29 cellular contexts compared by ENCODE assay signal in the genomic region with DNA sequence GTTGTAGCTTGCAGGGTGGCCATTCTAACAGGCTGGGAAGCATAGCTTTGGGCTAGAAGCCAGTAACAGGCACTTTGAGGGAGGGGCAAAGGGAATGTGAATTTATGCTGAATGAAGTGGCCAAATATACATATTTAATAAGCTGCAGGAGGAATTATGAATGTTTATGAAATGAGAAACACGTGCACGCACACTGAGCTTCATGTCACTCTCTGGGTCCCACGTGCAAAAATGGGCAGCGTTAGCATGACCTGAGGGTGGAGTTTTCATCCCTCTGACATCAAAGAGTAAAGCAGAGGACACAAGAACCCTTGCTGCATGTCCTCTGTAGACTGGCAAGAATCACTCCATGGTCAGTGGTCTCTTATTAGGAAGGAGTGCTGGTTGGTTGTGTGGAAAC.
"Had no signal": no experiment of that assay in that cellular context is flagged by ENCODE, and none has a peak within 500 bp of the region (broad histone marks: within the 10 kb centered on the region; RNA-seq: fewer than 3 reads in every experiment).

No MANE protein-coding gene starts in this region.

- DNase-seq: stimulated activated CD4-positive, alpha-beta T cell treated with anti-CD3 and anti-CD28 coated beads, Interleukin-2, amount 100 ng/mL, for 48 hours; stimulated activated CD4-positive, alpha-beta T cell treated with anti-CD3 and anti-CD28 coated beads, Interleukin-4, amount 100 ng/mL, for 1 hour; stimulated activated CD4-positive, alpha-beta T cell treated with anti-CD3 and anti-CD28 coated beads, Interleukin-4, amount 100 ng/mL, for 24 hours; stimulated activated CD4-positive, alpha-beta T cell treated with anti-CD3 and anti-CD28 coated beads, Interleukin-4, amount 100 ng/mL, for 4 hours; stimulated activated CD8-positive, alpha-beta memory T cell treated with anti-CD3 and anti-CD28 coated beads, Interleukin-4, amount 100 ng/mL, for 48 hours; stimulated activated naive B cell treated with anti-CD40 and anti-IgM and Interleukin-4, amounts not matched to agents 10 μg/mL and 1 μg/mL and 100 μg/mL, for 72 hours; stimulated activated naive CD4-positive, alpha-beta T cell; stimulated activated naive CD4-positive, alpha-beta T cell treated with Interleukin-2 at 50 U/mL for 16 hours; stimulated activated naive CD8-positive, alpha-beta T cell treated with anti-CD3 and anti-CD28 coated beads, Interleukin-15, amount 100 ng/mL, for 72 hours; stimulated activated naive CD8-positive, alpha-beta T cell treated with anti-CD3 and anti-CD28 coated beads, Interleukin-15, Interleukin-2, amounts not matched to agents 100 U/mL and 50 U/mL, for 24 hours; stomach; substantia nigra; testis; thyroid gland; tibial artery; transverse colon; trophoblast cell; upper lobe of left lung; upper lobe of right lung; uterus had no signal

- FAIRE-seq: urothelium cell line had no signal

- H3K27ac Mint-ChIP-seq: stimulated activated effector memory CD8-positive, alpha-beta T cell treated with anti-CD3 and anti-CD28 coated beads, Interleukin-12 subunit alpha, Interleukin-12 subunit beta, amount 100 ng/mL, for 72 hours; stimulated activated memory B cell treated with anti-CD40 and anti-IgM and Interleukin-4, amounts not matched to agents 10 μg/mL and 1 μg/mL and 100 μg/mL, for 72 hours; stimulated activated naive B cell treated with anti-CD40 and anti-IgM and Interleukin-4, amounts not matched to agents 10 μg/mL and 1 μg/mL and 100 μg/mL, for 72 hours; stimulated activated naive CD8-positive, alpha-beta T cell treated with anti-CD3 and anti-CD28 coated beads, Interleukin-15, amount 100 ng/mL, for 72 hours; stimulated activated naive CD8-positive, alpha-beta T cell treated with anti-CD3 and anti-CD28 coated beads, Interleukin-15, Interleukin-2, amounts not matched to agents 100 ng/mL and 50 ng/mL, for 24 hours; type B pancreatic cell had no signal

- H3K27ac ChIP-seq: stomach, suprapubic skin, testis, thoracic aorta, thyroid gland, tibial artery, tibial nerve, transverse colon, upper lobe of left lung, upper lobe of right lung, uterus, vagina had no signal

- H3K9me3 ChIP-seq: stomach, suprapubic skin, testis, thoracic aorta, thyroid gland, tibial artery, tibial nerve, transverse colon, upper lobe of left lung, upper lobe of right lung, uterus, vagina had no signal

- H3K27me3 Mint-ChIP-seq: stimulated activated memory B cell treated with anti-CD40 and anti-IgM and Interleukin-4, amounts not matched to agents 10 μg/mL and 1 μg/mL and 100 μg/mL, for 72 hours; stimulated activated naive CD8-positive, alpha-beta T cell treated with anti-CD3 and anti-CD28 coated beads, Interleukin-15, amount 100 ng/mL, for 72 hours; type B pancreatic cell had no signal

- H3K4me1 ChIP-seq: stomach, suprapubic skin, testis, thyroid gland, tibial artery, transverse colon, upper lobe of left lung, upper lobe of right lung, uterus, vagina had no signal

- H3K36me3 Mint-ChIP-seq: stimulated activated effector memory CD8-positive, alpha-beta T cell treated with anti-CD3 and anti-CD28 coated beads, Interleukin-12 subunit alpha, Interleukin-12 subunit beta, amount 100 ng/mL, for 72 hours; stimulated activated memory B cell treated with anti-CD40 and anti-IgM and Interleukin-4, amounts not matched to agents 10 μg/mL and 1 μg/mL and 100 μg/mL, for 72 hours; stimulated activated naive B cell treated with anti-CD40 and anti-IgM and Interleukin-4, amounts not matched to agents 10 μg/mL and 1 μg/mL and 100 μg/mL, for 72 hours; type B pancreatic cell had no signal

- H3K4me3 ChIP-seq: stomach, suprapubic skin, testis, thoracic aorta, thyroid gland, tibial artery, tibial nerve, transverse colon, upper lobe of left lung, upper lobe of right lung, uterus, vagina had no signal

- ATAC-seq: stimulated activated effector memory CD8-positive, alpha-beta T cell treated with anti-CD3 and anti-CD28 coated beads, Interleukin-12 subunit alpha, Interleukin-12 subunit beta, amount 100 ng/mL, for 72 hours; stimulated activated memory B cell treated with anti-CD40 and anti-IgM and Interleukin-4, amounts not matched to agents 10 μg/mL and 1 μg/mL and 100 μg/mL, for 72 hours; stimulated activated naive B cell treated with anti-CD40 and anti-IgM and Interleukin-4, amounts not matched to agents 10 μg/mL and 1 μg/mL and 100 μg/mL, for 72 hours; stimulated activated naive CD8-positive, alpha-beta T cell treated with anti-CD3 and anti-CD28 coated beads, Interleukin-15, amount 100 ng/mL, for 72 hours; stimulated activated naive CD8-positive, alpha-beta T cell treated with anti-CD3 and anti-CD28 coated beads, Interleukin-15, Interleukin-2, amounts not matched to agents 100 U/mL and 50 U/mL, for 24 hours; upper lobe of right lung had no signal

- H3K36me3 ChIP-seq: stomach, suprapubic skin, thoracic aorta, thyroid gland, tibial artery, tibial nerve, transverse colon, upper lobe of left lung, upper lobe of right lung, uterus, vagina had no signal

- H3K27me3 ChIP-seq: stomach, suprapubic skin, testis, thyroid gland, tibial artery, tibial nerve, transverse colon, upper lobe of left lung, upper lobe of right lung, uterus, vagina had no signal

- H3K4me3 Mint-ChIP-seq: stimulated activated effector memory CD8-positive, alpha-beta T cell treated with anti-CD3 and anti-CD28 coated beads, Interleukin-12 subunit alpha, Interleukin-12 subunit beta, amount 100 ng/mL, for 72 hours; stimulated activated memory B cell treated with anti-CD40 and anti-IgM and Interleukin-4, amounts not matched to agents 10 μg/mL and 1 μg/mL and 100 μg/mL, for 72 hours; stimulated activated naive B cell treated with anti-CD40 and anti-IgM and Interleukin-4, amounts not matched to agents 10 μg/mL and 1 μg/mL and 100 μg/mL, for 72 hours; stimulated activated naive CD8-positive, alpha-beta T cell treated with anti-CD3 and anti-CD28 coated beads, Interleukin-15, amount 100 ng/mL, for 72 hours; stimulated activated naive CD8-positive, alpha-beta T cell treated with anti-CD3 and anti-CD28 coated beads, Interleukin-15, Interleukin-2, amounts not matched to agents 100 ng/mL and 50 ng/mL, for 24 hours; type B pancreatic cell had no signal

- H3K4me1 Mint-ChIP-seq: stimulated activated effector memory CD8-positive, alpha-beta T cell treated with anti-CD3 and anti-CD28 coated beads, Interleukin-12 subunit alpha, Interleukin-12 subunit beta, amount 100 ng/mL, for 72 hours; stimulated activated memory B cell treated with anti-CD40 and anti-IgM and Interleukin-4, amounts not matched to agents 10 μg/mL and 1 μg/mL and 100 μg/mL, for 72 hours; stimulated activated naive B cell treated with anti-CD40 and anti-IgM and Interleukin-4, amounts not matched to agents 10 μg/mL and 1 μg/mL and 100 μg/mL, for 72 hours; stimulated activated naive CD8-positive, alpha-beta T cell treated with anti-CD3 and anti-CD28 coated beads, Interleukin-15, amount 100 ng/mL, for 72 hours had no signal

- H3K9me3 Mint-ChIP-seq: stimulated activated effector memory CD8-positive, alpha-beta T cell treated with anti-CD3 and anti-CD28 coated beads, Interleukin-12 subunit alpha, Interleukin-12 subunit beta, amount 100 ng/mL, for 72 hours; stimulated activated memory B cell treated with anti-CD40 and anti-IgM and Interleukin-4, amounts not matched to agents 10 μg/mL and 1 μg/mL and 100 μg/mL, for 72 hours; stimulated activated naive B cell treated with anti-CD40 and anti-IgM and Interleukin-4, amounts not matched to agents 10 μg/mL and 1 μg/mL and 100 μg/mL, for 72 hours; stimulated activated naive CD8-positive, alpha-beta T cell treated with anti-CD3 and anti-CD28 coated beads, Interleukin-15, amount 100 ng/mL, for 72 hours; stimulated activated naive CD8-positive, alpha-beta T cell treated with anti-CD3 and anti-CD28 coated beads, Interleukin-15, Interleukin-2, amounts not matched to agents 100 ng/mL and 50 ng/mL, for 24 hours; type B pancreatic cell had no signal
